ENCODE assay signal across 8 cellular contexts in genomic region chr9:100066539-100066938, GRCh38. TPM values are rescaled to one million over a fixed set of nuclear protein-coding genes. Genes with fewer than 3 reads are reported as not detected.
DNase-seq lines count a peak whose midpoint lies in the region; ATAC-seq and TF ChIP-seq lines count a peak whose summit lies in the region.

No MANE protein-coding gene starts in this region.

- H3K27me3 ChIP-seq in upper lobe of right lung = no peaks in the 10 kb centered on the region

- peaks cover 6% of the 10 kb centered on the region for H3K36me3 Mint-ChIP-seq in activated T-cell treated with anti-CD3 and anti-CD28 coated beads, Interleukin-2, amount 50 U/mL, for 4 hours (ENCODE audit: insufficient read depth)
- no peaks in the 10 kb centered on the region for H3K36me3 Mint-ChIP-seq in activated CD4-positive, alpha-beta T cell treated with anti-CD3 and anti-CD28 coated beads, Interleukin-2, amount 10 ng/mL, durations not matched to agents 24 days and 14 days (ENCODE audit: low read depth)

- no peak overlapping the region for H3K4me3 Mint-ChIP-seq in activated T-cell treated with anti-CD3 and anti-CD28 coated beads, Interleukin-2, amount 50 U/mL, for 4 hours
- no peak overlapping the region for H3K4me3 Mint-ChIP-seq in activated CD4-positive, alpha-beta T cell treated with anti-CD3 and anti-CD28 coated beads, Interleukin-2, amount 10 ng/mL, durations not matched to agents 24 days and 14 days

- H3K4me1 ChIP-seq in upper lobe of right lung = no peaks in the 10 kb centered on the region

- DNase-seq in Right ventricle myocardium inferior (ENCODE audit: missing footprints) (no peak), cardiac septum (ENCODE audit: low spot score) (no peak), coronary artery (ENCODE audit: low spot score) (no peak), upper lobe of right lung (no peak), GDM1 (lab: John Stamatoyannopoulos, UW) (no peak)
- DNase-seq in activated T-cell treated with anti-CD3 and anti-CD28 coated beads, Interleukin-2, amount 50 U/mL, for 4 hours = no peak
- DNase-seq in activated CD4-positive, alpha-beta T cell treated with anti-CD3 and anti-CD28 coated beads, Interleukin-2, amount 10 ng/mL, durations not matched to agents 24 days and 14 days = no peak

- H3K4me1 Mint-ChIP-seq in activated T-cell treated with anti-CD3 and anti-CD28 coated beads, Interleukin-2, amount 50 U/mL, for 4 hours (ENCODE audit: low read depth) = peaks cover 23% of the 10 kb centered on the region
- peaks cover 7% of the 10 kb centered on the region for H3K4me1 Mint-ChIP-seq in activated CD4-positive, alpha-beta T cell treated with anti-CD3 and anti-CD28 coated beads, Interleukin-2, amount 10 ng/mL, durations not matched to agents 24 days and 14 days

- TF ChIP-seq CTCF in coronary artery (IDR thresholded peaks at IDR 0.05) (no peak), upper lobe of right lung (IDR thresholded peaks at IDR 0.05) (no peak)

- H3K4me3 ChIP-seq in coronary artery = peak overlapping the region; percentile 37
- peak overlapping the region; percentile 1 for H3K4me3 ChIP-seq in upper lobe of right lung

- H3K9me3 ChIP-seq in upper lobe of right lung = no peaks in the 10 kb centered on the region

- no peaks in the 10 kb centered on the region for H3K9me3 Mint-ChIP-seq in activated T-cell treated with anti-CD3 and anti-CD28 coated beads, Interleukin-2, amount 50 U/mL, for 4 hours
- no peaks in the 10 kb centered on the region for H3K9me3 Mint-ChIP-seq in activated CD4-positive, alpha-beta T cell treated with anti-CD3 and anti-CD28 coated beads, Interleukin-2, amount 10 ng/mL, durations not matched to agents 24 days and 14 days

- H3K27ac ChIP-seq in coronary artery (peak overlapping the region in 1 of 2 donors; percentile 21), upper lobe of right lung (peak overlapping the region; percentile 2)

- ATAC-seq in Right ventricle myocardium inferior (peak; percentile 76), HG03442 (IDR thresholded peaks at IDR 0.05; ENCODE audit: unreplicated experiment) (peak; percentile 90), upper lobe of right lung (peak; percentile 73)
- ATAC-seq in activated T-cell treated with anti-CD3 and anti-CD28 coated beads, Interleukin-2, amount 50 U/mL, for 4 hours = no peak

- intact Hi-C loops in Right ventricle myocardium inferior (cut with DNase I) (no loop called here), cardiac septum (cut with DNase I) (no loop called here), upper lobe of right lung (cut with DNase I) (no loop called here)
- intact Hi-C loops in activated CD4-positive, alpha-beta T cell treated with anti-CD3 and anti-CD28 coated beads, Interleukin-2, amount 10 ng/mL, durations not matched to agents 24 days and 14 days (cut with micrococcal nuclease) = no loop called here

- H3K27me3 Mint-ChIP-seq in activated T-cell treated with anti-CD3 and anti-CD28 coated beads, Interleukin-2, amount 50 U/mL, for 4 hours (ENCODE audit: low read depth) = no peaks in the 10 kb centered on the region
- H3K27me3 Mint-ChIP-seq in activated CD4-positive, alpha-beta T cell treated with anti-CD3 and anti-CD28 coated beads, Interleukin-2, amount 10 ng/mL, durations not matched to agents 24 days and 14 days = no peaks in the 10 kb centered on the region

- H3K27ac Mint-ChIP-seq in activated CD4-positive, alpha-beta T cell treated with anti-CD3 and anti-CD28 coated beads, Interleukin-2, amount 10 ng/mL, durations not matched to agents 24 days and 14 days = no peak overlapping the region

- no peaks in the 10 kb centered on the region for H3K36me3 ChIP-seq in upper lobe of right lung

RNA-seq across cellular contexts. Expression of gene ERP44, which starts 32.3 kb away (rescaled TPM):
- total RNA-seq in Right ventricle myocardium inferior (15.9 TPM), cardiac septum (14.8 TPM), upper lobe of right lung (27.0 TPM)
- 10 to 100 TPM; 14.5 to 16.5 (median 14.8) TPM for total RNA-seq in activated T-cell treated with anti-CD3 and anti-CD28 coated beads, Interleukin-2, amount 50 U/mL, for 4 hours
- 16.4 and 18.7 TPM in 2 replicates for total RNA-seq in activated CD4-positive, alpha-beta T cell treated with anti-CD3 and anti-CD28 coated beads, Interleukin-2, amount 10 ng/mL, durations not matched to agents 24 days and 14 days

RNA-seq across cellular contexts. Expression of gene INVS, which starts 32.5 kb away (rescaled TPM):
- total RNA-seq in Right ventricle myocardium inferior (6.9 TPM), cardiac septum (10.6 TPM), upper lobe of right lung (22.2 TPM)
- 10 to 100 TPM; 10.2 to 11.1 (median 10.4) TPM for total RNA-seq in activated T-cell treated with anti-CD3 and anti-CD28 coated beads, Interleukin-2, amount 50 U/mL, for 4 hours
- 14.9 and 16.9 TPM in 2 replicates for total RNA-seq in activated CD4-positive, alpha-beta T cell treated with anti-CD3 and anti-CD28 coated beads, Interleukin-2, amount 10 ng/mL, durations not matched to agents 24 days and 14 days

Comparison
In these comparisons a context has a peak if more than half of its experiments do, and no peak if none do; other contexts are left out.
1. ATAC-seq: peak in Right ventricle myocardium inferior (single experiment), HG03442 (single experiment) and upper lobe of right lung (single experiment); none in activated T-cell treated with anti-CD3 and anti-CD28 coated beads, Interleukin-2, amount 50 U/mL, for 4 hours (0 of 2).